9 cellular contexts compared by ENCODE assay signal in genomic region chr3:156705761-156706631, GRCh38. TPM values are rescaled to one million over a fixed set of nuclear protein-coding genes. Genes with fewer than 3 reads are reported as not detected.
DNase-seq lines count a peak whose midpoint lies in the region; ATAC-seq, FAIRE-seq and TF ChIP-seq lines count a peak whose summit lies in the region.
"Had no signal": no experiment of that assay in that cellular context is flagged by ENCODE, and none has a peak within 500 bp of the region (broad histone marks: within the 10 kb centered on the region; RNA-seq: fewer than 3 reads in every experiment).

No MANE protein-coding gene starts in this region.

- H3K79me1 ChIP-seq in mesendoderm (ENCODE audit: low read length): no peaks in the 10 kb centered on the region

- no peak overlapping the region for H3K4me3 ChIP-seq in MM.1S (ENCODE audit: low read length)
- no peak overlapping the region for H3K4me3 ChIP-seq in mesendoderm (ENCODE audit: low read length)

- no peak overlapping the region for H3K18ac ChIP-seq in mesendoderm (ENCODE audit: low read length)

- no peak for ATAC-seq in GM19455 (IDR thresholded peaks at IDR 0.05; ENCODE audit: unreplicated experiment)

- no peak overlapping the region for H3K23ac ChIP-seq in mesendoderm (ENCODE audit: low read length)

- H3K4ac ChIP-seq in mesendoderm (ENCODE audit: low read depth, low read length): no peak overlapping the region

- H3K9ac ChIP-seq in MM.1S (ENCODE audit: low read length) (no peak overlapping the region), mesendoderm (ENCODE audit: low read length) (no peak overlapping the region)

- peaks cover 36% of the 10 kb centered on the region for H3K79me2 ChIP-seq in MM.1S (ENCODE audit: low read length)
- H3K79me2 ChIP-seq in mesendoderm (ENCODE audit: control insufficient read depth, insufficient read depth, low read length): no peaks in the 10 kb centered on the region

- no peak overlapping the region for H2BK5ac ChIP-seq in mesendoderm (ENCODE audit: low read length)

- no peak overlapping the region for H2AFZ ChIP-seq in MM.1S (ENCODE audit: low read length)

- no peak overlapping the region for H4K8ac ChIP-seq in mesendoderm (ENCODE audit: low read depth, low read length)

- H3K4me2 ChIP-seq in MM.1S (ENCODE audit: low read depth, low read length) (peak overlapping the region; percentile 36), mesendoderm (ENCODE audit: low read length) (no peak overlapping the region)

- peaks cover 7% of the 10 kb centered on the region; the same call in 1 of the 2 replicates for H3F3A ChIP-seq in MM.1S (ENCODE audit: insufficient read depth, low read length)

- TF ChIP-seq CTCF in MM.1S (IDR thresholded peaks at IDR 0.05; ENCODE audit: low read length): no peak

- H2AK5ac ChIP-seq in mesendoderm (ENCODE audit: low read length): no peak overlapping the region

- H4K5ac ChIP-seq in mesendoderm (ENCODE audit: low read length): no peak overlapping the region

- H3K27ac ChIP-seq in MM.1S (ENCODE audit: low read length): peak overlapping the region; percentile 5; the same call in 1 of the 2 replicates
- H3K27ac ChIP-seq in mesendoderm (ENCODE audit: low read depth, low read length): no peak overlapping the region

- H4K20me1 ChIP-seq in MM.1S (ENCODE audit: insufficient read depth, low read length): 0 out of 2 replicates have a peak, but pooled peaks cover 3% of the 10 kb centered on the region

- H2BK15ac ChIP-seq in mesendoderm (replicated peaks; ENCODE audit: low read depth): no peak overlapping the region

- no CpG with 5 or more reads among the region's 3 CpGs for WGBS in mesendoderm (ENCODE audit: extremely low coverage, insufficient coverage, low lambda C conversion rate)

- DNase-seq in GM18507 (ENCODE audit: extremely low spot score, insufficient read length, low read depth) (no peak), H4 (ENCODE audit: low spot score) (peak; percentile 30), MM.1S (no peak), kidney glomerular epithelial cell (lab: John Stamatoyannopoulos, UW) (peak; percentile 26), KG1 (lab: John Stamatoyannopoulos, UW) (no peak), mesendoderm (no peak), A172 (ENCODE audit: low spot score) (no peak)
- DNase-seq: kidney had no signal

- H3K56ac ChIP-seq in mesendoderm (ENCODE audit: low read length): no peak overlapping the region

- H3K9me3 ChIP-seq in MM.1S (replicated peaks; ENCODE audit: insufficient read depth, low read length): no peaks in the 10 kb centered on the region

- no peaks in the 10 kb centered on the region for H3K27me3 ChIP-seq in MM.1S (replicated peaks; ENCODE audit: insufficient read depth, low read length)
- H3K27me3 ChIP-seq in mesendoderm (ENCODE audit: insufficient read depth, low read length, poor library complexity): no peaks in the 10 kb centered on the region

- peak; percentile 62 for FAIRE-seq in GM18507 (lab: Jason Lieb, UNC)
- FAIRE-seq: kidney had no signal

- H3K9me2 ChIP-seq in MM.1S (replicated peaks; ENCODE audit: insufficient read depth, low read length): no peaks in the 10 kb centered on the region

- peaks cover 23% of the 10 kb centered on the region for H3K4me1 ChIP-seq in MM.1S (ENCODE audit: low read length)
- no peaks in the 10 kb centered on the region for H3K4me1 ChIP-seq in mesendoderm (ENCODE audit: control insufficient read depth, low read depth, low read length)

- H2BK120ac ChIP-seq in mesendoderm (ENCODE audit: low read depth, low read length): no peak overlapping the region

- peaks cover 16% of the 10 kb centered on the region for H3K36me3 ChIP-seq in MM.1S (replicated peaks; ENCODE audit: insufficient read depth, low read length)
- peaks cover 2% of the 10 kb centered on the region for H3K36me3 ChIP-seq in mesendoderm (ENCODE audit: control insufficient read depth, insufficient read depth, low read length)

RNA-seq across cellular contexts. Expression of gene TIPARP, which starts 31.6 kb away (rescaled TPM):
- total RNA-seq in H4 (2014; rRNA removed; shearing (Covaris generic)): 43.2 and 45.4 TPM in 2 replicates
- 3.8 TPM for polyA plus RNA-seq in mesendoderm (2013, experiment 1 of 2)
- 4.3 TPM for polyA plus RNA-seq in mesendoderm (2013, experiment 2 of 2)
- 17.9 and 20.0 TPM in 2 replicates for total RNA-seq in A172 (2014; rRNA removed; shearing (Covaris generic))

Comparison
In these comparisons a context has a peak if more than half of its experiments do, and no peak if none do; other contexts are left out.
1. DNase-seq: peak in H4 (single experiment) and kidney glomerular epithelial cell (single experiment); none in GM18507 (single experiment), MM.1S (single experiment), KG1 (single experiment), mesendoderm (single experiment) and A172 (single experiment).